Comparison of ENCODE assay signal across 9 cellular contexts in genomic region chr20:62640870-62641748, GRCh38. TPM values are rescaled to one million over a fixed set of nuclear protein-coding genes. Genes with fewer than 3 reads are reported as not detected.
DNase-seq lines count a peak whose midpoint lies in the region; ATAC-seq, FAIRE-seq and TF ChIP-seq lines count a peak whose summit lies in the region.
"Had no signal": no experiment of that assay in that cellular context is flagged by ENCODE, and none has a peak within 500 bp of the region (broad histone marks: within the 10 kb centered on the region; RNA-seq: fewer than 3 reads in every experiment).

No MANE protein-coding gene starts in this region.

- no peak for DNase-seq in CD8-positive, alpha-beta T cell
- no peak for DNase-seq in Jurkat, Clone E6-1 (ENCODE audit: low read depth, low spot score)
- no peak for DNase-seq in astrocyte (ENCODE audit: low read depth)
- no peak for DNase-seq in DMS53 treated with DMSO at 0.1 percent for 48 hours (lab: John Stamatoyannopoulos, UW; ENCODE audit: unreplicated experiment)
- no peak for DNase-seq in NK-92 treated with Interleukin-12 subunit alpha and Interleukin-12 subunit beta, amount 100 ng/mL, for 24 hours (lab: John Stamatoyannopoulos, UW)
- DNase-seq in NCI-H446 treated with DMSO at 0.1 percent for 48 hours (lab: John Stamatoyannopoulos, UW): no peak
- DNase-seq: activated effector memory CD4-positive, alpha-beta T cell treated with Interleukin-2 at 50 U/mL for 16 hours had no signal

- no peak for TF ChIP-seq CTCF in CD8-positive, alpha-beta T cell (IDR thresholded peaks at IDR 0.05)
- TF ChIP-seq CTCF in astrocyte (IDR thresholded peaks at IDR 0.05; ENCODE audit: insufficient read depth, low read depth, low read length): no peak
- TF ChIP-seq CTCF in nephron (IDR thresholded peaks at IDR 0.05; ENCODE audit: unreplicated experiment in 3 of 3): no peak

- H3K4me1 ChIP-seq in CD8-positive, alpha-beta T cell (ENCODE audit: insufficient read depth, low read length): peaks cover 21% of the 10 kb centered on the region
- peaks cover 5% of the 10 kb centered on the region for H3K4me1 ChIP-seq in astrocyte (ENCODE audit: insufficient read depth, low read length)

- no peaks in the 10 kb centered on the region for H3K36me3 Mint-ChIP-seq in CD8-positive, alpha-beta T cell
- H3K36me3 Mint-ChIP-seq in astrocyte (ENCODE audit: low read depth, unreplicated experiment): no peaks in the 10 kb centered on the region
- no peaks in the 10 kb centered on the region for H3K36me3 Mint-ChIP-seq in nephron (ENCODE audit: low read depth)

- peaks cover 6% of the 10 kb centered on the region for H4K20me1 ChIP-seq in astrocyte (ENCODE audit: insufficient read depth, low read length)

- H3K4me1 Mint-ChIP-seq in CD8-positive, alpha-beta T cell (ENCODE audit: low read depth): peaks cover 7% of the 10 kb centered on the region
- H3K4me1 Mint-ChIP-seq in astrocyte (ENCODE audit: low read depth, unreplicated experiment) (no peaks in the 10 kb centered on the region), nephron (no peaks in the 10 kb centered on the region)

- POLR2A ChIA-PET in CD8-positive, alpha-beta T cell (lab: Charles Lee): interaction anchor here (1.3 to 2.5 kb wide), 2 partner anchors 11 to 153 kb away, joined by 3 to 21 read pairs; no protein-coding TSS in a partner anchor

- peak overlapping the region; percentile 59 for H3K4me3 ChIP-seq in CD8-positive, alpha-beta T cell (ENCODE audit: low read depth, low read length)
- peak overlapping the region; percentile 58 for H3K4me3 ChIP-seq in Jurkat, Clone E6-1 (ENCODE audit: low read length)
- H3K4me3 ChIP-seq in astrocyte (ENCODE audit: insufficient read depth, low read depth, low read length): no peak overlapping the region

- H3K4me2 ChIP-seq in astrocyte (ENCODE audit: low read length): peak overlapping the region; percentile 84

- FAIRE-seq in astrocyte (lab: Jason Lieb, UNC): no peak

- no peaks in the 10 kb centered on the region for H3K9me3 ChIP-seq in CD8-positive, alpha-beta T cell (ENCODE audit: low read length)
- H3K9me3 ChIP-seq in astrocyte (ENCODE audit: insufficient read depth, low read depth, low read length): no peaks in the 10 kb centered on the region

- no peak overlapping the region for H3K27ac Mint-ChIP-seq in CD8-positive, alpha-beta T cell
- H3K27ac Mint-ChIP-seq in astrocyte (ENCODE audit: unreplicated experiment): no peak overlapping the region
- H3K27ac Mint-ChIP-seq in nephron: no peak overlapping the region

- CTCF ChIA-PET in CD8-positive, alpha-beta T cell (lab: Charles Lee): interaction anchor here (1.4 to 1.5 kb wide), 2 partner anchors 24 to 141 kb away, joined by 3 to 4 read pairs; no protein-coding TSS in a partner anchor

- no peak for ATAC-seq in CD8-positive, alpha-beta T cell
- ATAC-seq in GM19351 (IDR thresholded peaks at IDR 0.05; ENCODE audit: unreplicated experiment): no peak

- H3K36me3 ChIP-seq in CD8-positive, alpha-beta T cell (ENCODE audit: insufficient read depth, low read length): no peaks in the 10 kb centered on the region
- H3K36me3 ChIP-seq in astrocyte (ENCODE audit: insufficient read depth, low read length): no peaks in the 10 kb centered on the region

- H3K9me3 Mint-ChIP-seq in CD8-positive, alpha-beta T cell: no peaks in the 10 kb centered on the region
- H3K9me3 Mint-ChIP-seq in astrocyte (ENCODE audit: unreplicated experiment): no peaks in the 10 kb centered on the region
- H3K9me3 Mint-ChIP-seq in nephron: no peaks in the 10 kb centered on the region

- peaks cover 2% of the 10 kb centered on the region for H3K27me3 Mint-ChIP-seq in CD8-positive, alpha-beta T cell (ENCODE audit: low read depth)
- peaks cover 61% of the 10 kb centered on the region for H3K27me3 Mint-ChIP-seq in astrocyte (ENCODE audit: low read depth, unreplicated experiment)
- peaks cover 82% of the 10 kb centered on the region for H3K27me3 Mint-ChIP-seq in nephron (ENCODE audit: low read depth)

- intact Hi-C loops in CD8-positive, alpha-beta T cell (cut with DNase I, micrococcal nuclease): loop anchor here in 1 of 2 experiments (10.0 kb wide), 1 partner anchor 336 kb away; the partner anchor contains the start of gene ADRM1

- no peak overlapping the region for H2AFZ ChIP-seq in astrocyte (ENCODE audit: low read depth, low read length)

- no peaks in the 10 kb centered on the region for H3K27me3 ChIP-seq in CD8-positive, alpha-beta T cell (ENCODE audit: insufficient read depth, low read length)
- H3K27me3 ChIP-seq in astrocyte (ENCODE audit: insufficient read depth, low read length): peaks cover 50% of the 10 kb centered on the region

- no peaks in the 10 kb centered on the region for H3K79me2 ChIP-seq in astrocyte (ENCODE audit: insufficient read depth, low read length)

- H3K4me3 Mint-ChIP-seq in CD8-positive, alpha-beta T cell: peak overlapping the region; percentile 85
- H3K4me3 Mint-ChIP-seq in astrocyte (ENCODE audit: unreplicated experiment): no peak overlapping the region
- peak overlapping the region; percentile 68 to 75 (median 74) for H3K4me3 Mint-ChIP-seq in nephron

- no peak overlapping the region for H3K27ac ChIP-seq in CD8-positive, alpha-beta T cell (ENCODE audit: low read depth, low read length)
- H3K27ac ChIP-seq in astrocyte (ENCODE audit: low read depth, low read length): no peak overlapping the region

- H3K9ac ChIP-seq in astrocyte (ENCODE audit: low read length): no peak overlapping the region

RNA-seq across cellular contexts. Expression of gene SLCO4A1, which starts 1.2 kb away (rescaled TPM):
- total RNA-seq in CD8-positive, alpha-beta T cell: 1 to 10 TPM; 4.5 to 4.7 TPM
- 30.1 TPM for polyA plus RNA-seq in Jurkat, Clone E6-1 (2012; ENCODE audit: insufficient read depth, insufficient read length)
- 0.43 TPM in 1 of 2 replicates, not detected in the other for total RNA-seq in astrocyte
